In the genomic region with DNA sequence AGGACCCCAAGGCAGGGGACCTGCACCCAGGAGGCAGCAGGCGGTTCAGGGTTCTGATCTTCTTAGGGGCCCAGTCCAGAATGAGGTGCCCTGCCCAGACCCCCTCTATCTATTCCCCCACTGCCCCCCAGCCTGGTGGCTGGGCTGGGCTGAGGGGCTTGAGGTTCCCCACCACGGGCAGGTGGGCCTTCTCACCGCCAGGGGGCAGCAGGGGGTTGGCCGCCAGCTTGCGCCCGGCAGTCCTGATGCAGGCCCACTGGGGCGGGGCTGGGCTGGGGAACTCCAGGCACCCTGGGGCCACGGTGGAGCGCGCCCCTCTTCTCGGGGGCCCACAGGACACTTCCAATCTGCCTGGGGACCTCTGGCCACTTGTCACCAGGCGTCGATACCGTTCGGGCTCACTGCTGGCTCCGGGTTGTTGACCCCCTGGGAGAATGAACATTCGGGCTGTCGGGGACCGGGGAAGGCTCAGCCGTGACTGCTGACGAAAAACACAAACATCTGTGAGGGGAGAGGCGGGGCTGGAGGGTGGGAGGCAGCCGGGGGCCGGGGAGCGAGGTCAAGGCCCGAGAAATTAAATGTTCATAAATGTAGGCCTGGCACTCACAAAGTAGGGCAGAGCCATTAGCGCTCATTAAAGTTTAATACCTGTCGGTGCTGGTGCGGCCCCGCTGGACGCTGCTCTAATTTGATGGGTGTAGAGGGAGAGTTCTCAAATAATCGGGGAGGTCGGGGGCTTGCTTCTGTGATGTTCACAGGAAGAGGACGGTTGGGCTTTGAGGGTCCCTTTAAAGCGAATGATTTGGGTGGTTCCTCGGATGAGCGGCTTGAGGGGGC, we compare ENCODE assay signal across 8 cellular contexts.
DNase-seq lines count a peak whose midpoint lies in the region; ATAC-seq and TF ChIP-seq lines count a peak whose summit lies in the region.

No MANE protein-coding gene starts in this region.

- H3K4me1 ChIP-seq in liver (ENCODE audit: control insufficient read depth in 4 of 4, insufficient read depth in 4 of 4, low read length in 3 of 4), result peaks cover 3 to 8% (median 6%) of the 10 kb centered on the region in 4 donors

- H3K9ac ChIP-seq in liver (ENCODE audit: low read depth in 1 of 2, low read length in 2 of 2), result no peak overlapping the region

- H3K27ac ChIP-seq in liver (ENCODE audit: low read depth in 1 of 2, low read length in 2 of 2), result no peak overlapping the region

- peak; percentile 90 for DNase-seq in AG20443 (ENCODE audit: low spot score)
- peak; percentile 67 to 85 for DNase-seq in T47D (ENCODE audit: low read depth in 1 of 2, low spot score in 1 of 2)
- DNase-seq in stimulated activated CD8-positive, alpha-beta memory T cell treated with anti-CD3 and anti-CD28 coated beads, Interleukin-15, amount 100 ng/mL, for 4 hours (ENCODE audit: low read depth in 2 of 2), result peak; percentile 27 to 28
- DNase-seq in amniotic stem cell (lab: John Stamatoyannopoulos, UW), result no peak
- no peak for DNase-seq in AML-193 (lab: John Stamatoyannopoulos, UW)

- H3K36me3 ChIP-seq in liver (ENCODE audit: control insufficient read depth in 4 of 4, insufficient read depth in 3 of 4, low read depth in 1 of 4, low read length in 3 of 4), result no peaks in the 10 kb centered on the region

- WGBS in liver, result 69% methylated on average over 37 of the region's 37 CpGs

- ATAC-seq in HG02798 (IDR thresholded peaks at IDR 0.05; ENCODE audit: poor library complexity, unreplicated experiment), result peak; percentile 45

- in situ Hi-C loops in T47D (cut with HindIII; ENCODE audit: low pct_unique_long_range_greater_than_20kb, low sequenced_read_pairs), result no loop called here

- no peaks in the 10 kb centered on the region for H3K9me3 ChIP-seq in liver (ENCODE audit: control insufficient read depth in 4 of 4, low read length in 3 of 4)

- H3K4me3 ChIP-seq in WI38 (ENCODE audit: low read depth, low read length) (no peak overlapping the region), liver (ENCODE audit: low read depth in 1 of 3, low read length in 3 of 3) (no peak overlapping the region)

- TF ChIP-seq CTCF in WI38 (IDR thresholded peaks at IDR 0.05; ENCODE audit: low read depth, low read length) (peak; percentile 82), liver (IDR thresholded peaks at IDR 0.05; ENCODE audit: low read depth, low read length, missing input control) (peak; percentile 59)

- TF ChIP-seq RAD21 in liver (IDR thresholded peaks at IDR 0.05), result peak; percentile 58 to 78

- no peaks in the 10 kb centered on the region for H3K27me3 ChIP-seq in liver (ENCODE audit: control insufficient read depth in 4 of 4, insufficient read depth in 4 of 4, low read length in 3 of 4)

TF ChIP-seq in liver, 16 proteins besides CTCF, POLR2A, EP300 and RAD21:
- TF ChIP-seq FOXA1 (IDR thresholded peaks at IDR 0.05) (no peak), YY1 (IDR thresholded peaks at IDR 0.05) (no peak), GABPA (IDR thresholded peaks at IDR 0.05 in 1 of 2, conservative IDR thresholded peaks at IDR 0.05 in 1 of 2) (no peak), RXRA (IDR thresholded peaks at IDR 0.05) (no peak), NR2F2 (IDR thresholded peaks at IDR 0.05) (no peak), TAF1 (conservative IDR thresholded peaks at IDR 0.05) (no peak), HNF4A (conservative IDR thresholded peaks at IDR 0.05) (no peak), HNF4G (IDR thresholded peaks at IDR 0.05) (no peak), JUND (IDR thresholded peaks at IDR 0.05) (no peak), SP1 (IDR thresholded peaks at IDR 0.05) (no peak), FOXA2 (IDR thresholded peaks at IDR 0.05) (no peak)
- TF ChIP-seq, protein P1, sequence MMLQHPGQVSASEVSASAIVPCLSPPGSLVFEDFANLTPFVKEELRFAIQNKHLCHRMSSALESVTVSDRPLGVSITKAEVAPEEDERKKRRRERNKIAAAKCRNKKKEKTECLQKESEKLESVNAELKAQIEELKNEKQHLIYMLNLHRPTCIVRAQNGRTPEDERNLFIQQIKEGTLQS (IDR thresholded peaks at IDR 0.05), result no peak
- TF ChIP-seq, protein P2, sequence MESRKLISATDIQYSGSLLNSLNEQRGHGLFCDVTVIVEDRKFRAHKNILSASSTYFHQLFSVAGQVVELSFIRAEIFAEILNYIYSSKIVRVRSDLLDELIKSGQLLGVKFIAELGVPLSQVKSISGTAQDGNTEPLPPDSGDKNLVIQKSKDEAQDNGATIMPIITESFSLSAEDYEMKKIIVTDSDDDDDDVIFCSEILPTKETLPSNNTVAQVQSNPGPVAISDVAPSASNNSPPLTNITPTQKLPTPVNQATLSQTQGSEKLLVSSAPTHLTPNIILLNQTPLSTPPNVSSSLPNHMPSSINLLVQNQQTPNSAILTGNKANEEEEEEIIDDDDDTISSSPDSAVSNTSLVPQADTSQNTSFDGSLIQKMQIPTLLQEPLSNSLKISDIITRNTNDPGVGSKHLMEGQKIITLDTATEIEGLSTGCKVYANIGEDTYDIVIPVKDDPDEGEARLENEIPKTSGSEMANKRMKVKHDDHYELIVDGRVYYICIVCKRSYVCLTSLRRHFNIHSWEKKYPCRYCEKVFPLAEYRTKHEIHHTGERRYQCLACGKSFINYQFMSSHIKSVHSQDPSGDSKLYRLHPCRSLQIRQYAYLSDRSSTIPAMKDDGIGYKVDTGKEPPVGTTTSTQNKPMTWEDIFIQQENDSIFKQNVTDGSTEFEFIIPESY (IDR thresholded peaks at IDR 0.05), result no peak
- TF ChIP-seq, protein P3, sequence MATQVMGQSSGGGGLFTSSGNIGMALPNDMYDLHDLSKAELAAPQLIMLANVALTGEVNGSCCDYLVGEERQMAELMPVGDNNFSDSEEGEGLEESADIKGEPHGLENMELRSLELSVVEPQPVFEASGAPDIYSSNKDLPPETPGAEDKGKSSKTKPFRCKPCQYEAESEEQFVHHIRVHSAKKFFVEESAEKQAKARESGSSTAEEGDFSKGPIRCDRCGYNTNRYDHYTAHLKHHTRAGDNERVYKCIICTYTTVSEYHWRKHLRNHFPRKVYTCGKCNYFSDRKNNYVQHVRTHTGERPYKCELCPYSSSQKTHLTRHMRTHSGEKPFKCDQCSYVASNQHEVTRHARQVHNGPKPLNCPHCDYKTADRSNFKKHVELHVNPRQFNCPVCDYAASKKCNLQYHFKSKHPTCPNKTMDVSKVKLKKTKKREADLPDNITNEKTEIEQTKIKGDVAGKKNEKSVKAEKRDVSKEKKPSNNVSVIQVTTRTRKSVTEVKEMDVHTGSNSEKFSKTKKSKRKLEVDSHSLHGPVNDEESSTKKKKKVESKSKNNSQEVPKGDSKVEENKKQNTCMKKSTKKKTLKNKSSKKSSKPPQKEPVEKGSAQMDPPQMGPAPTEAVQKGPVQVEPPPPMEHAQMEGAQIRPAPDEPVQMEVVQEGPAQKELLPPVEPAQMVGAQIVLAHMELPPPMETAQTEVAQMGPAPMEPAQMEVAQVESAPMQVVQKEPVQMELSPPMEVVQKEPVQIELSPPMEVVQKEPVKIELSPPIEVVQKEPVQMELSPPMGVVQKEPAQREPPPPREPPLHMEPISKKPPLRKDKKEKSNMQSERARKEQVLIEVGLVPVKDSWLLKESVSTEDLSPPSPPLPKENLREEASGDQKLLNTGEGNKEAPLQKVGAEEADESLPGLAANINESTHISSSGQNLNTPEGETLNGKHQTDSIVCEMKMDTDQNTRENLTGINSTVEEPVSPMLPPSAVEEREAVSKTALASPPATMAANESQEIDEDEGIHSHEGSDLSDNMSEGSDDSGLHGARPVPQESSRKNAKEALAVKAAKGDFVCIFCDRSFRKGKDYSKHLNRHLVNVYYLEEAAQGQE (IDR thresholded peaks at IDR 0.05), result no peak

Comparison
In these comparisons a context has a peak if more than half of its experiments do, and no peak if none do; other contexts are left out.
1. DNase-seq: peak in AG20443 (single experiment), T47D (2 of 2) and stimulated activated CD8-positive, alpha-beta memory T cell treated with anti-CD3 and anti-CD28 coated beads, Interleukin-15, amount 100 ng/mL, for 4 hours (2 of 2); none in amniotic stem cell (single experiment) and AML-193 (0 of 2).